ENCODE assay signal across 16 cellular contexts in the genomic region with DNA sequence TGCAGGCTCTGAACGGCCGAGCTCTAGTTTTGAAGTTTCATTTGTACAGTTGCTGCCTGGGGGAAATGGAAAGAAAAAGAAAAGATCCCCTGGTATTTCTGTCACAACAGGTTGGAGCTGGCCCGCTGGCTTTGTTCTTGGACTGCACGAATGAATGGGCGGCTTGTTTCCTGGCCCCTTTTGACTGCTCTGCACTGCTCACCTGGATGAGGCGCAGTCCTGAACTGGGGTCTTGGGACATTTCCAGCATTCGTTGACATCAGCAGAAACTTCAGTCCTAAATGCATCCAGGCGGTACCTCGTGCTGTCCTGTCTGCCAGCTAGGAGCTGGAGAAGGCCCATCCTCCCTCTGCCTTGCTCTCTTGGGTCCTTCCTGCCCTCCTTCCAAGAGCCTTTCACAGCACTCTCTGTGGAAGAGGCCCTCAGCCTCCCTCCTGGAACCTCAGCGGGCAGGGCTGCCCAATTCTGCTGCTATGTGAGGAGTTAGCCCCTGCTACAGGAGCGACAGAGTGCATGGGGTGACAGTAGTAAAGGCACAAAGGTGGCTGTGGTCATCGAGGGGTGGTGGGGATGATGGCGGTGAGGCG.
DNase-seq lines count a peak whose midpoint lies in the region; ATAC-seq, FAIRE-seq and TF ChIP-seq lines count a peak whose summit lies in the region.
"Had no signal": no experiment of that assay in that cellular context is flagged by ENCODE, and none has a peak within 500 bp of the region (broad histone marks: within the 10 kb centered on the region; RNA-seq: fewer than 3 reads in every experiment).

No MANE protein-coding gene starts in this region.

- FAIRE-seq in keratinocyte (lab: Jason Lieb, UNC), result peak; percentile 95

- peaks cover 2% of the 10 kb centered on the region for H3K27me3 ChIP-seq in keratinocyte (ENCODE audit: control insufficient read depth, extremely low read depth, insufficient read depth, low read length)
- H3K27me3 ChIP-seq: transverse colon had no signal

- H3K4me3 Mint-ChIP-seq in activated naive CD8-positive, alpha-beta T cell treated with anti-CD3 and anti-CD28 coated beads, Interleukin-2, amount 10 ng/mL, durations not matched to agents 7 days and 5 days, result no peak overlapping the region
- no peak overlapping the region for H3K4me3 Mint-ChIP-seq in activated naive CD8-positive, alpha-beta T cell treated with anti-CD3 and anti-CD28 coated beads for 36 hours
- H3K4me3 Mint-ChIP-seq in activated T-helper 17 cell treated with anti-CD3 and anti-CD28 coated beads, Interleukin-2, amount 50 U/mL, for 72 hours, result peak overlapping the region; percentile 46
- peak overlapping the region; percentile 46 for H3K4me3 Mint-ChIP-seq in type B pancreatic cell
- H3K4me3 Mint-ChIP-seq: stimulated activated naive CD8-positive, alpha-beta T cell treated with anti-CD3 and anti-CD28 coated beads, Interleukin-15, amount 100 ng/mL, for 72 hours had no signal

- peaks cover 19% of the 10 kb centered on the region for H3K4me1 ChIP-seq in keratinocyte (ENCODE audit: control insufficient read depth, extremely low read depth, insufficient read depth, low read length)
- H3K4me1 ChIP-seq: transverse colon had no signal

- no peaks in the 10 kb centered on the region for H3K36me3 Mint-ChIP-seq in activated naive CD8-positive, alpha-beta T cell treated with anti-CD3 and anti-CD28 coated beads, Interleukin-2, amount 10 ng/mL, durations not matched to agents 7 days and 5 days
- H3K36me3 Mint-ChIP-seq in activated naive CD8-positive, alpha-beta T cell treated with anti-CD3 and anti-CD28 coated beads for 36 hours, result no peaks in the 10 kb centered on the region
- peaks cover 5% of the 10 kb centered on the region for H3K36me3 Mint-ChIP-seq in activated T-helper 17 cell treated with anti-CD3 and anti-CD28 coated beads, Interleukin-2, amount 50 U/mL, for 72 hours (ENCODE audit: low read depth)
- H3K36me3 Mint-ChIP-seq in type B pancreatic cell, result peaks cover 6% of the 10 kb centered on the region

- peaks cover 5% of the 10 kb centered on the region for H3K4me1 Mint-ChIP-seq in activated naive CD8-positive, alpha-beta T cell treated with anti-CD3 and anti-CD28 coated beads, Interleukin-2, amount 10 ng/mL, durations not matched to agents 7 days and 5 days
- peaks cover 5% of the 10 kb centered on the region for H3K4me1 Mint-ChIP-seq in activated naive CD8-positive, alpha-beta T cell treated with anti-CD3 and anti-CD28 coated beads for 36 hours
- H3K4me1 Mint-ChIP-seq in activated T-helper 17 cell treated with anti-CD3 and anti-CD28 coated beads, Interleukin-2, amount 50 U/mL, for 72 hours, result peaks cover 9% of the 10 kb centered on the region
- H3K4me1 Mint-ChIP-seq in type B pancreatic cell (ENCODE audit: unreplicated experiment), result peaks cover 23% of the 10 kb centered on the region

- no peaks in the 10 kb centered on the region for H3K36me3 ChIP-seq in keratinocyte (ENCODE audit: control insufficient read depth in 2 of 2, extremely low read depth in 1 of 2, insufficient read depth in 2 of 2, low read length in 2 of 2)
- H3K36me3 ChIP-seq: transverse colon had no signal

- peaks cover 10% of the 10 kb centered on the region for H3K27me3 Mint-ChIP-seq in activated naive CD8-positive, alpha-beta T cell treated with anti-CD3 and anti-CD28 coated beads, Interleukin-2, amount 10 ng/mL, durations not matched to agents 7 days and 5 days
- peaks cover 15% of the 10 kb centered on the region for H3K27me3 Mint-ChIP-seq in activated naive CD8-positive, alpha-beta T cell treated with anti-CD3 and anti-CD28 coated beads for 36 hours
- peaks cover 18% of the 10 kb centered on the region for H3K27me3 Mint-ChIP-seq in activated T-helper 17 cell treated with anti-CD3 and anti-CD28 coated beads, Interleukin-2, amount 50 U/mL, for 72 hours
- H3K27me3 Mint-ChIP-seq in type B pancreatic cell, result peaks cover 31% of the 10 kb centered on the region

- peak overlapping the region in 2 of 3 experiments; percentile 13 to 19 for H3K4me3 ChIP-seq in keratinocyte (ENCODE audit: control insufficient read depth in 2 of 3, extremely low read depth in 1 of 3, insufficient read depth in 2 of 3, low read depth in 1 of 3, low read length in 3 of 3)
- H3K4me3 ChIP-seq: transverse colon had no signal

- TF ChIP-seq CTCF in keratinocyte (optimal IDR thresholded peaks at IDR 0.05 in 1 of 3, IDR thresholded peaks at IDR 0.05 in 1 of 3, conservative IDR thresholded peaks at IDR 0.05 in 1 of 3; ENCODE audit: extremely low read depth in 1 of 3, insufficient read depth in 2 of 3, low read length in 3 of 3) (no peak), type B pancreatic cell (conservative IDR thresholded peaks at IDR 0.05) (no peak)

- H3K9me3 Mint-ChIP-seq in activated naive CD8-positive, alpha-beta T cell treated with anti-CD3 and anti-CD28 coated beads, Interleukin-2, amount 10 ng/mL, durations not matched to agents 7 days and 5 days, result no peaks in the 10 kb centered on the region
- H3K9me3 Mint-ChIP-seq in activated naive CD8-positive, alpha-beta T cell treated with anti-CD3 and anti-CD28 coated beads for 36 hours, result no peaks in the 10 kb centered on the region
- H3K9me3 Mint-ChIP-seq in activated T-helper 17 cell treated with anti-CD3 and anti-CD28 coated beads, Interleukin-2, amount 50 U/mL, for 72 hours, result no peaks in the 10 kb centered on the region
- H3K9me3 Mint-ChIP-seq in type B pancreatic cell, result no peaks in the 10 kb centered on the region
- H3K9me3 Mint-ChIP-seq: activated T-helper 2 cell treated with anti-CD3 and anti-CD28 coated beads, Interferon-gamma antibody, Interleukin-2, Interleukin-4, amounts not matched to agents 10 μg/mL and 5 μg/mL and 100 μg/mL, durations not matched to agents 14 hours and 24 hours and 36 hours; stimulated activated naive CD8-positive, alpha-beta T cell treated with anti-CD3 and anti-CD28 coated beads, Interleukin-15, amount 100 ng/mL, for 72 hours had no signal

- POLR2A ChIA-PET in activated naive CD8-positive, alpha-beta T cell treated with anti-CD3 and anti-CD28 coated beads, Interleukin-2, amount 10 ng/mL, durations not matched to agents 7 days and 5 days (lab: Charles Lee), result no interaction called here

- peak overlapping the region; percentile 10 for H3K27ac Mint-ChIP-seq in activated naive CD8-positive, alpha-beta T cell treated with anti-CD3 and anti-CD28 coated beads, Interleukin-2, amount 10 ng/mL, durations not matched to agents 7 days and 5 days
- H3K27ac Mint-ChIP-seq in activated naive CD8-positive, alpha-beta T cell treated with anti-CD3 and anti-CD28 coated beads for 36 hours, result no peak overlapping the region
- H3K27ac Mint-ChIP-seq in activated T-helper 17 cell treated with anti-CD3 and anti-CD28 coated beads, Interleukin-2, amount 50 U/mL, for 72 hours, result peak overlapping the region; percentile 73
- H3K27ac Mint-ChIP-seq in type B pancreatic cell, result peak overlapping the region; percentile 87
- H3K27ac Mint-ChIP-seq: activated T-helper 2 cell treated with anti-CD3 and anti-CD28 coated beads, Interferon-gamma antibody, Interleukin-2, Interleukin-4, amounts not matched to agents 10 μg/mL and 5 μg/mL and 100 μg/mL, durations not matched to agents 14 hours and 24 hours and 36 hours had no signal

- H3K79me2 ChIP-seq in keratinocyte (ENCODE audit: control insufficient read depth, insufficient read depth, low read length), result no peaks in the 10 kb centered on the region

- H3K9ac ChIP-seq in keratinocyte (ENCODE audit: control insufficient read depth, extremely low read depth, insufficient read depth, low read length), result peak overlapping the region; percentile 67

- DNase-seq in activated naive CD8-positive, alpha-beta T cell treated with anti-CD3 and anti-CD28 coated beads, Interleukin-2, amount 10 ng/mL, durations not matched to agents 7 days and 5 days, result no peak
- DNase-seq in activated naive CD8-positive, alpha-beta T cell treated with anti-CD3 and anti-CD28 coated beads for 36 hours, result no peak
- DNase-seq in keratinocyte (ENCODE audit: low read depth, low spot score) (peak; percentile 13), type B pancreatic cell (ENCODE audit: extremely low spot score, unreplicated experiment) (peak; percentile 57), KG1 (lab: John Stamatoyannopoulos, UW) (no peak)
- DNase-seq: DMS 273 treated with DMSO at 0.1 percent for 48 hours, GF-D8, HCEC 1CT, occipital lobe had no signal

- peak overlapping the region; percentile 74 for H3K4me2 ChIP-seq in keratinocyte (ENCODE audit: control insufficient read depth, extremely low read depth, insufficient read depth, low read depth, low read length)

- dilution Hi-C loops in keratinocyte (cut with MboI; ENCODE audit: extremely low pct_ligation_motif_present, low sequenced_read_pairs), result no loop called here

- no peak for ATAC-seq in activated naive CD8-positive, alpha-beta T cell treated with anti-CD3 and anti-CD28 coated beads, Interleukin-2, amount 10 ng/mL, durations not matched to agents 7 days and 5 days (ENCODE audit: low read depth)
- no peak for ATAC-seq in activated T-helper 17 cell treated with anti-CD3 and anti-CD28 coated beads, Interleukin-2, amount 50 U/mL, for 72 hours (replicated peaks)
- ATAC-seq in GM21447 (IDR thresholded peaks at IDR 0.05; ENCODE audit: unreplicated experiment) (no peak), GM21515 (IDR thresholded peaks at IDR 0.05; ENCODE audit: unreplicated experiment) (no peak)

- no peaks in the 10 kb centered on the region for H4K20me1 ChIP-seq in keratinocyte (ENCODE audit: control insufficient read depth, extremely low read depth, insufficient read depth, low read length)

- H3K9me1 ChIP-seq in keratinocyte (ENCODE audit: control insufficient read depth, extremely low read depth, insufficient read depth, low read length), result no peaks in the 10 kb centered on the region

- peak overlapping the region; percentile 61 for H2AFZ ChIP-seq in keratinocyte (ENCODE audit: control insufficient read depth, low read length)

- H3K9me3 ChIP-seq in keratinocyte (ENCODE audit: control insufficient read depth, low read depth, low read length), result no peaks in the 10 kb centered on the region
- H3K9me3 ChIP-seq: transverse colon had no signal

- H3K27ac ChIP-seq in keratinocyte (ENCODE audit: control insufficient read depth, insufficient read depth, low read length), result peak overlapping the region; percentile 82
- H3K27ac ChIP-seq: C4-2B, transverse colon had no signal

Comparison
In these comparisons a context has a peak if more than half of its experiments do, and no peak if none do; other contexts are left out.
1. DNase-seq: peak in keratinocyte (single experiment) and type B pancreatic cell (single experiment); none in activated naive CD8-positive, alpha-beta T cell treated with anti-CD3 and anti-CD28 coated beads, Interleukin-2, amount 10 ng/mL, durations not matched to agents 7 days and 5 days (single experiment), activated naive CD8-positive, alpha-beta T cell treated with anti-CD3 and anti-CD28 coated beads for 36 hours (single experiment) and KG1 (single experiment).
2. H3K4me3 Mint-ChIP-seq: peak in activated T-helper 17 cell treated with anti-CD3 and anti-CD28 coated beads, Interleukin-2, amount 50 U/mL, for 72 hours (single experiment) and type B pancreatic cell (single experiment); none in activated naive CD8-positive, alpha-beta T cell treated with anti-CD3 and anti-CD28 coated beads, Interleukin-2, amount 10 ng/mL, durations not matched to agents 7 days and 5 days (single experiment) and activated naive CD8-positive, alpha-beta T cell treated with anti-CD3 and anti-CD28 coated beads for 36 hours (single experiment).